In the genomic region with DNA sequence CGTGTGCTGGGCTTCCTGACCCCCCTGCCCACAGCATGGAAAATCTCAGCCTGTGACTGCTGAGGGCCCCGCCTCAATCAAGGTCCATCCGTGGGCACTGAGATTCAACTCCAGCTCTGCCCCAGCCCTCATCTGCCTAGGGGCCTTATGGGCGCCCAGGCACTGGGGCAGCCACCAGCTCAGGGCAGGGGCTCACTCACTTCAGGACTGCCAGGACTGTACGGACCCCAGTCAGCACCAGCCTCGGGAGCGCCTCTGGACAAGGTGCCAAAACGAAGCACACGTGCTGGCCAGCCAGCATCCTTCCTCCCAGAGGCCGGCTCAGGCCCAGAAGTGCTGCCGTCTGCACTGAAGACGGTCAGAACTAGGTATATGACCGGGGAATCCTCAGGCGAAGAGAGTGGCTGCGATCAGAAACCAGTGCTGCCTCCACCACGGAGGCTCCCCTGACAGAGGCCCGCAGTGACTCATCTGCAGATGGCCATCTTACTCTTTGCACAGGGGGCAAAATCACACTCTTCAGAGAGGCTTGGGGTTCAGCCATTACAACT, we compare ENCODE assay signal across 17 cellular contexts. TPM values are rescaled to one million over a fixed set of nuclear protein-coding genes. Genes with fewer than 3 reads are reported as not detected.
DNase-seq lines count a peak whose midpoint lies in the region; ATAC-seq and TF ChIP-seq lines count a peak whose summit lies in the region.
"Had no signal": no experiment of that assay in that cellular context is flagged by ENCODE, and none has a peak within 500 bp of the region (broad histone marks: within the 10 kb centered on the region; RNA-seq: fewer than 3 reads in every experiment).

No MANE protein-coding gene starts in this region.

- peaks cover 12% of the 10 kb centered on the region for H3K4me1 Mint-ChIP-seq in activated T-cell treated with anti-CD3 and anti-CD28 coated beads, Interleukin-2, amount 50 U/mL, for 24 hours (ENCODE audit: low read depth)
- no peaks in the 10 kb centered on the region for H3K4me1 Mint-ChIP-seq in activated T-cell treated with anti-CD3 and anti-CD28 coated beads, Interleukin-2, amount 50 U/mL, for 72 hours (ENCODE audit: low read depth)

- no peaks in the 10 kb centered on the region for H3K27me3 ChIP-seq in upper lobe of right lung
- H3K27me3 ChIP-seq: thyroid gland had no signal

- H3K9me3 Mint-ChIP-seq in activated T-cell treated with anti-CD3 and anti-CD28 coated beads, Interleukin-2, amount 50 U/mL, for 24 hours = no peaks in the 10 kb centered on the region
- no peaks in the 10 kb centered on the region for H3K9me3 Mint-ChIP-seq in activated T-cell treated with anti-CD3 and anti-CD28 coated beads, Interleukin-2, amount 50 U/mL, for 72 hours
- H3K9me3 Mint-ChIP-seq: CD4-positive, alpha-beta T cell had no signal

- no peaks in the 10 kb centered on the region for H3K27me3 Mint-ChIP-seq in activated T-cell treated with anti-CD3 and anti-CD28 coated beads, Interleukin-2, amount 50 U/mL, for 24 hours
- H3K27me3 Mint-ChIP-seq in activated T-cell treated with anti-CD3 and anti-CD28 coated beads, Interleukin-2, amount 50 U/mL, for 72 hours (ENCODE audit: low read depth) = no peaks in the 10 kb centered on the region
- H3K27me3 Mint-ChIP-seq: CD4-positive, alpha-beta T cell had no signal

- TF ChIP-seq CTCF in mucosa of descending colon (IDR thresholded peaks at IDR 0.05) (no peak), upper lobe of right lung (IDR thresholded peaks at IDR 0.05) (no peak)

- H3K27ac Mint-ChIP-seq in activated T-cell treated with anti-CD3 and anti-CD28 coated beads, Interleukin-2, amount 50 U/mL, for 24 hours = no peak overlapping the region
- no peak overlapping the region for H3K27ac Mint-ChIP-seq in activated T-cell treated with anti-CD3 and anti-CD28 coated beads, Interleukin-2, amount 50 U/mL, for 72 hours
- H3K27ac Mint-ChIP-seq: CD4-positive, alpha-beta T cell had no signal

- H3K4me3 Mint-ChIP-seq in activated T-cell treated with anti-CD3 and anti-CD28 coated beads, Interleukin-2, amount 50 U/mL, for 24 hours = no peak overlapping the region
- no peak overlapping the region for H3K4me3 Mint-ChIP-seq in activated T-cell treated with anti-CD3 and anti-CD28 coated beads, Interleukin-2, amount 50 U/mL, for 72 hours
- H3K4me3 Mint-ChIP-seq: CD4-positive, alpha-beta T cell had no signal

- ATAC-seq in activated T-cell treated with anti-CD3 and anti-CD28 coated beads, Interleukin-2, amount 50 U/mL, for 72 hours (replicated peaks in 1 of 2) = no peak
- peak; percentile 22 for ATAC-seq in mucosa of descending colon
- ATAC-seq in upper lobe of right lung = peak; percentile 4
- no peak for ATAC-seq in HG02852 (IDR thresholded peaks at IDR 0.05; ENCODE audit: unreplicated experiment)

- intact Hi-C loops in mucosa of descending colon (cut with DNase I, micrococcal nuclease) (no loop called here), upper lobe of right lung (cut with DNase I) (no loop called here)

- H3K4me1 ChIP-seq in mucosa of descending colon (ENCODE audit: low read depth) (no peaks in the 10 kb centered on the region), upper lobe of right lung (peaks cover 9% of the 10 kb centered on the region)
- H3K4me1 ChIP-seq: parathyroid adenoma had no signal

- no peak overlapping the region for H3K4me3 ChIP-seq in mucosa of descending colon
- no peak overlapping the region for H3K4me3 ChIP-seq in upper lobe of right lung
- H3K4me3 ChIP-seq: thyroid gland had no signal

- H3K36me3 ChIP-seq in mucosa of descending colon (ENCODE audit: low read depth) (peaks cover 5% of the 10 kb centered on the region), upper lobe of right lung (peaks cover 63% of the 10 kb centered on the region)

- DNase-seq in activated T-cell treated with anti-CD3 and anti-CD28 coated beads, Interleukin-2, amount 50 U/mL, for 24 hours = peak; percentile 19
- DNase-seq in activated T-cell treated with anti-CD3 and anti-CD28 coated beads, Interleukin-2, amount 50 U/mL, for 72 hours = no peak
- peak in 1 of 3 donors; percentile 16 for DNase-seq in mucosa of descending colon
- peak; percentile 55 for DNase-seq in upper lobe of right lung
- DNase-seq in NCI-H69 (lab: John Stamatoyannopoulos, UW) = no peak
- DNase-seq in NCI-H526 (lab: John Stamatoyannopoulos, UW) = no peak
- DNase-seq: activated CD4-positive, alpha-beta T cell treated with anti-CD3 and anti-CD28 coated beads, Interleukin-2, amount 50 U/mL, for 48 hours; hypothalamus; KG1; NCI-H2029 treated with DMSO at 0.1 percent for 48 hours; NCI-H524 treated with DMSO at 0.1 percent for 48 hours; SK-N-SH; thyroid gland had no signal

- H3K27ac ChIP-seq in angular gyrus (ENCODE audit: low read depth, low read length) (peak overlapping the region; percentile 52), upper lobe of right lung (no peak overlapping the region)
- H3K27ac ChIP-seq: parathyroid adenoma, thyroid gland had no signal

- no peaks in the 10 kb centered on the region for H3K9me3 ChIP-seq in mucosa of descending colon
- H3K9me3 ChIP-seq in upper lobe of right lung = no peaks in the 10 kb centered on the region
- H3K9me3 ChIP-seq: SK-N-SH, thyroid gland had no signal

- peaks cover 78% of the 10 kb centered on the region for H3K36me3 Mint-ChIP-seq in activated T-cell treated with anti-CD3 and anti-CD28 coated beads, Interleukin-2, amount 50 U/mL, for 24 hours (ENCODE audit: low read depth)
- peaks cover 2 to 12% of the 10 kb centered on the region in 2 donors for H3K36me3 Mint-ChIP-seq in activated T-cell treated with anti-CD3 and anti-CD28 coated beads, Interleukin-2, amount 50 U/mL, for 72 hours (ENCODE audit: insufficient read depth in 2 of 2)

RNA-seq across cellular contexts. Expression of gene CLPTM1L, which starts 19.6 kb away (rescaled TPM):
- 10 to 100 TPM; 78.6 to 80.2 TPM for total RNA-seq in activated T-cell treated with anti-CD3 and anti-CD28 coated beads, Interleukin-2, amount 50 U/mL, for 72 hours
- 100 to 1,000 TPM in 1 of 3 donors, 10 to 100 TPM in 2; 86.6 to 101 (median 97.6) TPM for total RNA-seq in mucosa of descending colon
- 153 TPM for total RNA-seq in upper lobe of right lung

RNA-seq across cellular contexts. Expression of gene TERT, which starts 30.4 kb away (rescaled TPM):
- total RNA-seq in activated T-cell treated with anti-CD3 and anti-CD28 coated beads, Interleukin-2, amount 50 U/mL, for 72 hours = 1 to 10 TPM; 2.5 to 5.1 TPM
- total RNA-seq in mucosa of descending colon = 1 to 10 TPM; 2.1 to 5.0 (median 2.8) TPM
- not detected for total RNA-seq in upper lobe of right lung
- total RNA-seq: thyroid gland had no signal

Comparison
In these comparisons a context has a peak if more than half of its experiments do, and no peak if none do; other contexts are left out.
1. DNase-seq: peak in activated T-cell treated with anti-CD3 and anti-CD28 coated beads, Interleukin-2, amount 50 U/mL, for 24 hours (single experiment) and upper lobe of right lung (single experiment); none in activated T-cell treated with anti-CD3 and anti-CD28 coated beads, Interleukin-2, amount 50 U/mL, for 72 hours (0 of 2), NCI-H69 (single experiment) and NCI-H526 (0 of 2).
2. ATAC-seq: peak in mucosa of descending colon (single experiment) and upper lobe of right lung (single experiment); none in activated T-cell treated with anti-CD3 and anti-CD28 coated beads, Interleukin-2, amount 50 U/mL, for 72 hours (0 of 2) and HG02852 (single experiment).